In the genomic region with DNA sequence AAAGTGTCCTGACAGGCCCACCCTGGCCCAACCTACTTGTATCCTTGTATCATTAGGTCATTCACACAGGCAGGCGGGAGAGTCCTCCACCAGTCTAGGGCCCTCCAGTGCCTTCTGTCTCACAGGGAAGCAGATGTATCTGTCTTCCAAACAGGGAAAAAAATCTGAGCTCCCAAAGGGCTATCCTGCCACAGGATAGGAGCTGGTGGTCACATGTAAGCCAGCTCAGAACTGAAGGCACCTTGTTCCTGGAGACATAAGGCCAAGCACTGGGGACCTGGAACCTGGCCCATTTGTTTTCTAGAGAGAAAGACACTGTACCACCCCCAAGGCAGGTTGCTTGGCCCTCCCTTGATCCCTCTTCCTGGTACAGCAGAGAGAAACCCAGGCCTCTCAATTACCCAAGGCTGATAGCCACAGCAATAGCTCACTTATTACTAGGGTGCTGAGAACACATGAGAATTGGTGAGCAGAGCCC, we compare ENCODE assay signal across 10 cellular contexts. TPM values are rescaled to one million over a fixed set of nuclear protein-coding genes. Genes with fewer than 3 reads are reported as not detected.
DNase-seq lines count a peak whose midpoint lies in the region; ATAC-seq, FAIRE-seq and TF ChIP-seq lines count a peak whose summit lies in the region.
"Had no signal": no experiment of that assay in that cellular context is flagged by ENCODE, and none has a peak within 500 bp of the region (broad histone marks: within the 10 kb centered on the region; RNA-seq: fewer than 3 reads in every experiment).

No MANE protein-coding gene starts in this region.

- DNase-seq in A549 (ENCODE audit: low read depth in 1 of 2, low spot score in 1 of 2) (no peak), GM12878 (ENCODE audit: low read depth, low spot score) (no peak), NCI-H774 (lab: John Stamatoyannopoulos, UW) (no peak), RKO (ENCODE audit: low spot score) (no peak), KG1 (lab: John Stamatoyannopoulos, UW) (no peak)
- no peak for DNase-seq in naive thymus-derived CD8-positive, alpha-beta T cell
- no peak for DNase-seq in stimulated activated naive CD4-positive, alpha-beta T cell treated with Interleukin-2 at 50 U/mL for 16 hours (lab: John Stamatoyannopoulos, UW)
- DNase-seq: activated effector memory CD4-positive, alpha-beta T cell treated with Interleukin-2 at 50 U/mL for 16 hours; PC-9 had no signal

- H3K4me1 ChIP-seq in A549 (no peaks in the 10 kb centered on the region), GM12878 (ENCODE audit: control insufficient read depth, insufficient read depth, low read length) (peaks cover 23% of the 10 kb centered on the region)

- H3K9ac ChIP-seq in GM12878 (ENCODE audit: control insufficient read depth, insufficient read depth, low read length) = no peak overlapping the region

- RAD21 ChIA-PET in GM12878 (lab: Charles Lee; ENCODE audit: unreplicated experiment) = interaction anchor here (0.8 to 1.9 kb wide), 4 partner anchors 13 to 191 kb away, joined by 3 to 4 read pairs (median 4); a partner anchor contains a TSS

- peak overlapping the region; percentile 87 to 95 (median 92) for H3K27ac Mint-ChIP-seq in naive thymus-derived CD8-positive, alpha-beta T cell

- peaks cover 15 to 47% (median 42%) of the 10 kb centered on the region in 4 donors for H3K4me1 Mint-ChIP-seq in naive thymus-derived CD8-positive, alpha-beta T cell

- intact Hi-C loops in GM12878 (cut with micrococcal nuclease; ENCODE audit: unreplicated experiment) = loop anchor here (2.0 kb wide), 1 partner anchor 25 kb away; a partner anchor contains a TSS

- BruUV-seq in GM12878 (replicated peaks; lab: Mats Ljungman, UMichigan) = no TSS peak

- CTCF ChIA-PET in A549 (lab: Yijun Ruan, JAX) = interaction anchor here (1.0 to 9.0 kb wide), 8 partner anchors 13 to 191 kb away, joined by 3 to 73 read pairs (median 4); a partner anchor contains a TSS
- CTCF ChIA-PET in GM12878 (lab: Yijun Ruan, JAX) = interaction anchor here (0.8 to 7.5 kb wide), 9 partner anchors 10 to 191 kb away, joined by 3 to 43 read pairs (median 3); a partner anchor contains a TSS

- no peak overlapping the region for H2AFZ ChIP-seq in GM12878 (ENCODE audit: control insufficient read depth, low read depth, low read length)
- H2AFZ ChIP-seq: PC-9 had no signal

- in situ Hi-C loops in GM12878 (cut with MboI) = no loop called here

- TF ChIP-seq EP300 in A549 (IDR thresholded peaks at IDR 0.05) = no peak
- TF ChIP-seq EP300 in GM12878 (IDR thresholded peaks at IDR 0.05; ENCODE audit: borderline replicate concordance in 1 of 2, control insufficient read depth in 1 of 2, low read depth in 2 of 2, low read length in 2 of 2) = no peak

- FAIRE-seq in A549 (lab: Jason Lieb, UNC) (no peak), GM12878 (lab: Jason Lieb, UNC) (no peak)

- H3K27me3 Mint-ChIP-seq in naive thymus-derived CD8-positive, alpha-beta T cell = peaks cover 0 to 1% (median 0%) of the 10 kb centered on the region in 5 donors

- ATAC-seq in A549 (peak in 1 of 2 experiments; percentile 10; a peak in 3 of 6 replicates), HG03571 (IDR thresholded peaks at IDR 0.05; ENCODE audit: unreplicated experiment) (peak; percentile 47), GM12878 (peak; percentile 44)
- ATAC-seq in naive thymus-derived CD8-positive, alpha-beta T cell = no peak

- H3K9me3 ChIP-seq in A549 = no peaks in the 10 kb centered on the region
- no peaks in the 10 kb centered on the region for H3K9me3 ChIP-seq in GM12878 (replicated peaks; ENCODE audit: control insufficient read depth, insufficient read depth, low read length)

- H3K27ac ChIP-seq in A549 (no peak overlapping the region), GM12878 (ENCODE audit: control insufficient read depth, insufficient read depth) (no peak overlapping the region)
- H3K27ac ChIP-seq: PC-9 had no signal

- 71% methylated on average over 1 of the region's 1 CpG for WGBS in A549 (ENCODE audit: missing lambda C conversion rate)
- WGBS in GM12878 (ENCODE audit: insufficient coverage, insufficient replicate concordance, low lambda C conversion rate, missing lambda C conversion rate) = 75% methylated on average over 1 of the region's 1 CpG

- H3K9me3 Mint-ChIP-seq in naive thymus-derived CD8-positive, alpha-beta T cell = no peaks in the 10 kb centered on the region

- TF ChIP-seq RAD21 in A549 (conservative IDR thresholded peaks at IDR 0.05 in 1 of 2, IDR thresholded peaks at IDR 0.05 in 1 of 2) (no peak), GM12878 (IDR thresholded peaks at IDR 0.05; ENCODE audit: insufficient read depth, low read depth, low read length) (no peak)

- TF ChIP-seq POLR2A in A549 (IDR thresholded peaks at IDR 0.05; ENCODE audit: low read length) (no peak), GM12878 (IDR thresholded peaks at IDR 0.05; ENCODE audit: low read depth, low read length) (no peak)

- no peaks in the 10 kb centered on the region for H4K20me1 ChIP-seq in GM12878 (ENCODE audit: control insufficient read depth, insufficient read depth)

- H3K4me2 ChIP-seq in A549 (peak overlapping the region; percentile 89; the same call in 1 of the 3 replicates), GM12878 (ENCODE audit: control insufficient read depth, insufficient read depth) (no peak overlapping the region; the same call in 1 of the 2 replicates)

- H3K27me3 ChIP-seq in GM12878 (replicated peaks in 1 of 2; ENCODE audit: control insufficient read depth in 2 of 2, insufficient read depth in 2 of 2, low read length in 1 of 2) = no peaks in the 10 kb centered on the region; a peak in 1 of 4 replicates

- TF ChIP-seq CTCF in A549 (IDR thresholded peaks at IDR 0.05) = no peak
- no peak for TF ChIP-seq CTCF in GM12878 (IDR thresholded peaks at IDR 0.05 in 2 of 3, conservative IDR thresholded peaks at IDR 0.05 in 1 of 3; ENCODE audit: control insufficient read depth in 2 of 3, extremely low read depth in 1 of 3, insufficient read depth in 1 of 3, low read depth in 3 of 3, low read length in 3 of 3)

- POLR2A ChIA-PET in A549 (lab: Yijun Ruan, JAX) = no interaction called here
- POLR2A ChIA-PET in GM12878 (lab: Charles Lee) = no interaction called here
- POLR2A ChIA-PET in naive thymus-derived CD8-positive, alpha-beta T cell (lab: Charles Lee) = interaction anchor here (1.1 to 6.1 kb wide), 5 partner anchors 9 to 87 kb away, joined by 3 to 32 read pairs (median 4); a partner anchor contains a TSS

- H3K4me3 Mint-ChIP-seq in naive thymus-derived CD8-positive, alpha-beta T cell = peak overlapping the region; percentile 86 to 96 (median 92)

- H3K36me3 ChIP-seq in GM12878 (ENCODE audit: control insufficient read depth in 2 of 2, insufficient read depth in 2 of 2, low read length in 1 of 2) = no peaks in the 10 kb centered on the region

- SMC1A ChIA-PET in GM12878 (lab: Charles Lee; ENCODE audit: uncharacterized antibody, unreplicated experiment) = interaction anchor here (0.9 to 2.7 kb wide), 8 partner anchors 9 to 153 kb away, joined by 3 to 14 read pairs (median 4); no protein-coding TSS in a partner anchor

- no peaks in the 10 kb centered on the region for H3K79me2 ChIP-seq in GM12878 (ENCODE audit: control insufficient read depth, insufficient read depth, low read length)

- H3K4me3 ChIP-seq in A549 (no peak overlapping the region), GM12878 (no peak overlapping the region)

- no peaks in the 10 kb centered on the region for H3K36me3 Mint-ChIP-seq in naive thymus-derived CD8-positive, alpha-beta T cell

RNA-seq across cellular contexts. Expression of a gene that starts 19.4 kb away (rescaled TPM):
- polyA plus RNA-seq in A549 (2011; rRNA removed) (5.1 and 6.7 TPM in 2 replicates), A549 (2017; fragmentation: RNase III; extraction: RNeasy Plus Mini Kit Qiagen cat#74134 plus additional on column Dnase treatment) (3.2 to 3.9 TPM (median 3.5 TPM) in 3 replicates), GM12878 (2011; rRNA removed) (0.16 and 0.30 TPM in 2 replicates), GM12878 (2014; fragmentation: Illumina TruSeq; extraction: Trizol) (0.59 and 0.60 TPM in 2 replicates), GM12878 (2014; fragmentation: Nextera tagmentation; extraction: Ambion mirVana) (under 1 TPM; 0.11 to 0.22 TPM), GM12878 (2014; rRNA removed) (0.42 and 0.76 TPM in 2 replicates), GM12878 (2016; fragmentation: Nextera tagmentation; extraction: Ambion mirVana) (under 1 TPM; 0.23 to 0.66 TPM)
- 3.4 and 4.3 TPM in 2 replicates for polyA plus RNA-seq in A549 (2012; cell fraction: cytosol; rRNA removed)
- polyA plus RNA-seq in A549 (2012; cell fraction: nucleus; rRNA removed) = 25.3 and 25.5 TPM in 2 replicates
- polyA minus RNA-seq in A549 (2011; rRNA and poly(A)+ RNA removed) = 4.8 and 6.6 TPM in 2 replicates
- total RNA-seq in GM12878 (2013; cell fraction: nucleolus; rRNA removed) = 0.50 and 0.73 TPM in 2 replicates
- total RNA-seq in GM12878 (2014; rRNA removed) (0.40 and 0.87 TPM in 2 replicates), GM12878 (2014; rRNA removed; fragmentation: Illumina TruSeq; extraction: Trizol) (0.32 and 0.67 TPM in 2 replicates), GM12878 (2021) (0.95 and 1.4 TPM in 2 replicates)
- polyA plus RNA-seq in GM12878 (2011; ENCODE audit: low read depth) = 0.31 TPM
- 0.37 and 0.46 TPM in 2 replicates for polyA plus RNA-seq in GM12878 (2011; cell fraction: cytosol; rRNA removed)
- polyA plus RNA-seq in GM12878 (2011; cell fraction: nucleus; rRNA removed) = 1.0 and 1.3 TPM in 2 replicates
- polyA plus RNA-seq in GM12878 (2012) = 0.34 and 0.65 TPM in 2 replicates
- 0.07 and 0.82 TPM in 2 replicates for polyA minus RNA-seq in GM12878 (2011; rRNA and poly(A)+ RNA removed)
- polyA minus RNA-seq in GM12878 (2011; cell fraction: cytosol; rRNA and poly(A)+ RNA removed) = not detected in 2 replicates
- polyA minus RNA-seq in GM12878 (2011; cell fraction: nucleus; rRNA and poly(A)+ RNA removed) = 0.73 and 1.8 TPM in 2 replicates
- total RNA-seq in naive thymus-derived CD8-positive, alpha-beta T cell = 1 to 10 TPM; 1.0 to 1.4 TPM
- polyA plus RNA-seq in naive thymus-derived CD8-positive, alpha-beta T cell = under 1 TPM in 2 of 3 donors, not detected in 1; 0.06 to 0.07 TPM

RNA-seq across cellular contexts. Expression of a gene that starts 25.1 kb away (rescaled TPM):
- 0.19 and 0.28 TPM in 2 replicates for polyA plus RNA-seq in A549 (2011; rRNA removed)
- 0.04 and 0.09 TPM in 2 replicates for polyA plus RNA-seq in A549 (2012; cell fraction: cytosol; rRNA removed)
- polyA plus RNA-seq in A549 (2012; cell fraction: nucleus; rRNA removed) = 0.08 and 0.10 TPM in 2 replicates
- 0.22 to 0.40 TPM (median 0.31 TPM) in 3 replicates for polyA plus RNA-seq in A549 (2017; fragmentation: RNase III; extraction: RNeasy Plus Mini Kit Qiagen cat#74134 plus additional on column Dnase treatment)
- 0.50 and 1.3 TPM in 2 replicates for polyA minus RNA-seq in A549 (2011; rRNA and poly(A)+ RNA removed)
- total RNA-seq in GM12878 (2013; cell fraction: nucleolus; rRNA removed) = 0.27 and 0.67 TPM in 2 replicates
- 3.8 and 4.0 TPM in 2 replicates for total RNA-seq in GM12878 (2014; rRNA removed)
- total RNA-seq in GM12878 (2014; rRNA removed; fragmentation: Illumina TruSeq; extraction: Trizol) = 2.1 and 2.2 TPM in 2 replicates
- total RNA-seq in GM12878 (2021) = 5.1 and 5.2 TPM in 2 replicates
- 0.55 TPM for polyA plus RNA-seq in GM12878 (2011; ENCODE audit: low read depth)
- 0.88 and 1.3 TPM in 2 replicates for polyA plus RNA-seq in GM12878 (2011; rRNA removed)
- 2.6 and 3.1 TPM in 2 replicates for polyA plus RNA-seq in GM12878 (2011; cell fraction: cytosol; rRNA removed)
- 0.87 and 1.7 TPM in 2 replicates for polyA plus RNA-seq in GM12878 (2011; cell fraction: nucleus; rRNA removed)
- polyA plus RNA-seq in GM12878 (2012) = 0.35 and 0.42 TPM in 2 replicates
- polyA plus RNA-seq in GM12878 (2014; fragmentation: Illumina TruSeq; extraction: Trizol) = 3.2 and 3.4 TPM in 2 replicates
- polyA plus RNA-seq in GM12878 (2014; fragmentation: Nextera tagmentation; extraction: Ambion mirVana) = under 1 TPM; 0.24 to 0.32 TPM
- 3.3 and 5.3 TPM in 2 replicates for polyA plus RNA-seq in GM12878 (2014; rRNA removed)
- polyA plus RNA-seq in GM12878 (2016; fragmentation: Nextera tagmentation; extraction: Ambion mirVana) = 1 to 10 TPM in 1 of 2 experiments, under 1 TPM in 1; 0.72 to 1.3 TPM
- polyA minus RNA-seq in GM12878 (2011; rRNA and poly(A)+ RNA removed) = 2.9 TPM in 2 replicates
- 0.53 and 1.2 TPM in 2 replicates for polyA minus RNA-seq in GM12878 (2011; cell fraction: cytosol; rRNA and poly(A)+ RNA removed)
- polyA minus RNA-seq in GM12878 (2011; cell fraction: nucleus; rRNA and poly(A)+ RNA removed) = 1.6 and 3.6 TPM in 2 replicates
- total RNA-seq in naive thymus-derived CD8-positive, alpha-beta T cell = 10 to 100 TPM; 22.5 to 25.6 TPM
- 10 to 100 TPM; 17.2 to 27.5 (median 17.3) TPM for polyA plus RNA-seq in naive thymus-derived CD8-positive, alpha-beta T cell

Comparison
In these comparisons a context has a peak if more than half of its experiments do, and no peak if none do; other contexts are left out.
1. ATAC-seq: peak in HG03571 (single experiment) and GM12878 (single experiment); none in naive thymus-derived CD8-positive, alpha-beta T cell (0 of 2).